Comparison of ENCODE assay signal across 1 cellular context in genomic region chr14:76753799-76754198, GRCh38.
TF ChIP-seq lines count a peak whose summit lies in the region.

No MANE protein-coding gene starts in this region.

TF ChIP-seq in SK-N-SH, 30 proteins besides CTCF, POLR2A, EP300 and RAD21 (continued from another document):
- no peak for TF ChIP-seq IRF3 (IDR thresholded peaks at IDR 0.05; ENCODE audit: low read depth, low read length)
